ENCODE assay signal across 8 cellular contexts in the genomic region with DNA sequence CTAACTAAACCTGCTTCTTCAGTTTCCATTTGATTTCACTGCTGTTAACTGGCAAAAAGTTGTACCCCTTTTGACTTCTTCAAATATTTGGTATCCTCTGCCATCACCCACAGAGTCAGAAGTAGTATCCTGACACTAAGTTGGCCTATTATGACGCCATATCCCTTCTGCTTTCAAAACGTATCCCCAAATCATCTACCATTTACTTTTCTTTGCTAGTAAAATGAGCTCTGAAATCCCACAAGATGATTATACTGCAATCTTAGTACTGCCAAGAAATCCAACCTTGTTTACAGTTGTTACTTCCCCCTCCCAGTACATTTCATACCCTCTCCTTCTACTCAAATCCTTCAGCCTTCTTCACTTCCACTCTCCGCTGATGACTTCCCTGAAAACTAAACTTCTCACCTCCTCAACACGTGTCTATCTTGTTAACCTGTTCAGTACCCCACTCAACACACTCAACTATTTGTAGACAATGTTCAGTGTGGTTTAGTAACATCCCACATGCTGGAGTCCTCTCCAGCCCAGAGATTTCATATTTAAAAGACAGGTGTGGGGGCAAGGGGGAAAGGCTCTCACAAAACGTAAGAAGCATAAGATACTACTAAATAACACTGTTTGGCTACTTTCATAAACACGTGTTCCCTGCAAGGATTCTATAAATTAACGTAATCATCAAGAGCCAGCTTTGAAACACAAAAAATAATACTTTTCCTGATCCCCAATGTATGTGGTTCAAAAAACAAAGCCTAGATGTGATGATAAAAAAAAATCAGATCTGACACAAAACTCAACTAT. TPM values are rescaled to one million over a fixed set of nuclear protein-coding genes. Genes with fewer than 3 reads are reported as not detected.
DNase-seq lines count a peak whose midpoint lies in the region; ATAC-seq and TF ChIP-seq lines count a peak whose summit lies in the region.

No MANE protein-coding gene starts in this region.

- H3K27ac Mint-ChIP-seq in progenitor cell of endocrine pancreas = peak overlapping the region; percentile 99

- peaks cover 35% of the 10 kb centered on the region for H3K79me2 ChIP-seq in fibroblast of lung (ENCODE audit: control insufficient read depth, insufficient read depth, low read length)

- H3K36me3 ChIP-seq in SJCRH30 (peaks cover 17% of the 10 kb centered on the region; the same call in 1 of the 2 replicates), fibroblast of lung (ENCODE audit: control insufficient read depth, insufficient read depth, low read length) (peaks cover under 1% of the 10 kb centered on the region)

- H3K4me1 ChIP-seq in SJCRH30 = no peaks in the 10 kb centered on the region
- no peaks in the 10 kb centered on the region for H3K4me1 ChIP-seq in fibroblast of lung (ENCODE audit: control insufficient read depth, extremely low read depth, insufficient read depth, low read length)

- peak overlapping the region; percentile 87 for H3K4me3 Mint-ChIP-seq in progenitor cell of endocrine pancreas (ENCODE audit: low read depth)

- H3K9ac ChIP-seq in fibroblast of lung (ENCODE audit: insufficient read depth, low read length) = peak overlapping the region; percentile 94

- no peaks in the 10 kb centered on the region for H3K27me3 ChIP-seq in SJCRH30
- no peaks in the 10 kb centered on the region for H3K27me3 ChIP-seq in fibroblast of lung (ENCODE audit: control insufficient read depth, insufficient read depth, low read length)

- H3K9me3 Mint-ChIP-seq in progenitor cell of endocrine pancreas (ENCODE audit: low read depth) = no peaks in the 10 kb centered on the region

- H3K4me2 ChIP-seq in fibroblast of lung (ENCODE audit: extremely low read depth, insufficient read depth, low read length) = peak overlapping the region; percentile 84

- no peak overlapping the region for H2AFZ ChIP-seq in fibroblast of lung (ENCODE audit: low read length)

- ATAC-seq in HG02973 (IDR thresholded peaks at IDR 0.05; ENCODE audit: unreplicated experiment) = no peak

- H4K20me1 ChIP-seq in fibroblast of lung (ENCODE audit: control insufficient read depth, extremely low read depth, insufficient read depth, low read length) = no peaks in the 10 kb centered on the region

- H3K4me1 Mint-ChIP-seq in progenitor cell of endocrine pancreas (ENCODE audit: low read depth) = peaks cover 18% of the 10 kb centered on the region

- H3K36me3 Mint-ChIP-seq in progenitor cell of endocrine pancreas (ENCODE audit: insufficient read depth) = peaks cover 6% of the 10 kb centered on the region

- H3K9me3 ChIP-seq in SJCRH30 (replicated peaks) (no peaks in the 10 kb centered on the region), fibroblast of lung (ENCODE audit: control insufficient read depth, insufficient read depth, low read depth, low read length) (no peaks in the 10 kb centered on the region)

- H3K4me3 ChIP-seq in SJCRH30 (peak overlapping the region; percentile 84), fibroblast of lung (replicated peaks in 1 of 4; ENCODE audit: control extremely low read depth in 1 of 4, insufficient read depth in 1 of 4, low read depth in 3 of 4, low read length in 4 of 4) (peak overlapping the region; percentile 70 to 87 (median 76))

- no peak for TF ChIP-seq CTCF in fibroblast of lung (conservative IDR thresholded peaks at IDR 0.05 in 1 of 2, IDR thresholded peaks at IDR 0.05 in 1 of 2; ENCODE audit: low read depth in 1 of 2, low read length in 2 of 2)
- TF ChIP-seq CTCF in progenitor cell of endocrine pancreas (IDR thresholded peaks at IDR 0.05; ENCODE audit: unreplicated experiment) = no peak

- H3K27me3 Mint-ChIP-seq in progenitor cell of endocrine pancreas = no peaks in the 10 kb centered on the region

- DNase-seq in DMS 273 (lab: John Stamatoyannopoulos, UW; ENCODE audit: unreplicated experiment) = peak; percentile 20
- no peak for DNase-seq in DMS 273 treated with DMSO at 0.1 percent for 48 hours (lab: John Stamatoyannopoulos, UW)
- peak in 1 of 2 experiments; percentile 2 for DNase-seq in SJCRH30
- DNase-seq in fibroblast of lung (ENCODE audit: low read depth in 2 of 2) = peak; percentile 25 to 35
- DNase-seq in progenitor cell of endocrine pancreas (ENCODE audit: low spot score, unreplicated experiment) = no peak
- DNase-seq in islet precursor cell = no peak
- DNase-seq in SW 1271 (lab: John Stamatoyannopoulos, UW) = no peak

- peak overlapping the region; percentile 75 for H3K27ac ChIP-seq in SJCRH30
- peak overlapping the region; percentile 94 for H3K27ac ChIP-seq in fibroblast of lung (ENCODE audit: insufficient read depth, low read length)

RNA-seq across cellular contexts. Expression of a gene that starts 1.3 kb away (rescaled TPM):
- total RNA-seq in SJCRH30 (2014; rRNA removed; shearing (Covaris generic)) = 19.6 and 26.2 TPM in 2 replicates
- total RNA-seq in fibroblast of lung = 6.7 and 8.8 TPM in 2 replicates
- 5.2 and 6.6 TPM in 2 replicates for polyA plus RNA-seq in fibroblast of lung
- polyA plus RNA-seq in fibroblast of lung (2012) = 6.0 and 7.0 TPM in 2 replicates
- polyA minus RNA-seq in fibroblast of lung (ENCODE audit: low replicate concordance) = 0.85 and 7.0 TPM in 2 replicates
- total RNA-seq in progenitor cell of endocrine pancreas = 28.1 and 30.6 TPM in 2 replicates

Comparison
In these comparisons a context has a peak if more than half of its experiments do, and no peak if none do; other contexts are left out.
1. DNase-seq: peak in DMS 273 (single experiment) and fibroblast of lung (2 of 2); none in DMS 273 treated with DMSO at 0.1 percent for 48 hours (single experiment), progenitor cell of endocrine pancreas (single experiment), islet precursor cell (single experiment) and SW 1271 (0 of 2).